1 cellular context compared by ENCODE assay signal in the genomic region with DNA sequence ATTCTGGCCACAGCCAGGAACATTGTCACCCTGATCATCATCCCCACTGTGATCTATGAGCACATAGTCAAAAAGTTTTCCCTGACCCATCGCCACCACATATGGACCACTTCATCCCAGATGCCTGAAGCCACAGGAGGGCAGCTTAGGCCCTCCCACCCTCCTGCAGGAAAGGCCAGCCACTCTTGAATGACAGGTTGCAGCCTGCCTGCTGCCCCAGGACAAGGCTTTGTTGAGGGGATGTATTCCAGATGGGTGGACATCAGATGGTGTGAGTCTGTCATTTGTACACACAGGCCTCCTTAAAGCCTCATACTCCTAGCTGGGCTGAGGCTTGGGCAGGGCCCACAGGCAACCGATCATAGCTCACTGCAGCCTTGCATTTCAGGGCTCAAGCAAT.
TF ChIP-seq lines count a peak whose summit lies in the region.

No MANE protein-coding gene starts in this region.

TF ChIP-seq in WTC11, 78 proteins besides CTCF, POLR2A, EP300 and RAD21 (continued from another document):
- TF ChIP-seq, protein P1, sequence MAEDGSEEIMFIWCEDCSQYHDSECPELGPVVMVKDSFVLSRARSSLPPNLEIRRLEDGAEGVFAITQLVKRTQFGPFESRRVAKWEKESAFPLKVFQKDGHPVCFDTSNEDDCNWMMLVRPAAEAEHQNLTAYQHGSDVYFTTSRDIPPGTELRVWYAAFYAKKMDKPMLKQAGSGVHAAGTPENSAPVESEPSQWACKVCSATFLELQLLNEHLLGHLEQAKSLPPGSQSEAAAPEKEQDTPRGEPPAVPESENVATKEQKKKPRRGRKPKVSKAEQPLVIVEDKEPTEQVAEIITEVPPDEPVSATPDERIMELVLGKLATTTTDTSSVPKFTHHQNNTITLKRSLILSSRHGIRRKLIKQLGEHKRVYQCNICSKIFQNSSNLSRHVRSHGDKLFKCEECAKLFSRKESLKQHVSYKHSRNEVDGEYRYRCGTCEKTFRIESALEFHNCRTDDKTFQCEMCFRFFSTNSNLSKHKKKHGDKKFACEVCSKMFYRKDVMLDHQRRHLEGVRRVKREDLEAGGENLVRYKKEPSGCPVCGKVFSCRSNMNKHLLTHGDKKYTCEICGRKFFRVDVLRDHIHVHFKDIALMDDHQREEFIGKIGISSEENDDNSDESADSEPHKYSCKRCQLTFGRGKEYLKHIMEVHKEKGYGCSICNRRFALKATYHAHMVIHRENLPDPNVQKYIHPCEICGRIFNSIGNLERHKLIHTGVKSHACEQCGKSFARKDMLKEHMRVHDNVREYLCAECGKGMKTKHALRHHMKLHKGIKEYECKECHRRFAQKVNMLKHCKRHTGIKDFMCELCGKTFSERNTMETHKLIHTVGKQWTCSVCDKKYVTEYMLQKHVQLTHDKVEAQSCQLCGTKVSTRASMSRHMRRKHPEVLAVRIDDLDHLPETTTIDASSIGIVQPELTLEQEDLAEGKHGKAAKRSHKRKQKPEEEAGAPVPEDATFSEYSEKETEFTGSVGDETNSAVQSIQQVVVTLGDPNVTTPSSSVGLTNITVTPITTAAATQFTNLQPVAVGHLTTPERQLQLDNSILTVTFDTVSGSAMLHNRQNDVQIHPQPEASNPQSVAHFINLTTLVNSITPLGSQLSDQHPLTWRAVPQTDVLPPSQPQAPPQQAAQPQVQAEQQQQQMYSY (CRISPR knock-in tag; IDR thresholded peaks at IDR 0.05): no peak
- TF ChIP-seq RELA (CRISPR knock-in tag; IDR thresholded peaks at IDR 0.05; ENCODE audit: borderline replicate concordance) (no peak), GRHL2 (CRISPR knock-in tag; IDR thresholded peaks at IDR 0.05; ENCODE audit: insufficient replicate concordance, severe bottlenecking) (no peak), ZNF219 (CRISPR knock-in tag; IDR thresholded peaks at IDR 0.05; ENCODE audit: borderline replicate concordance) (no peak), CREM (CRISPR knock-in tag; IDR thresholded peaks at IDR 0.05) (no peak), ESRRA (CRISPR knock-in tag; IDR thresholded peaks at IDR 0.05; ENCODE audit: borderline replicate concordance) (no peak), TP53 (CRISPR knock-in tag; IDR thresholded peaks at IDR 0.05) (no peak), KAT7 (CRISPR knock-in tag; IDR thresholded peaks at IDR 0.05; ENCODE audit: borderline replicate concordance) (no peak), GABPB1 (CRISPR knock-in tag; IDR thresholded peaks at IDR 0.05) (no peak), ZNF423 (CRISPR knock-in tag; IDR thresholded peaks at IDR 0.05) (no peak), SMAD3 (CRISPR knock-in tag; IDR thresholded peaks at IDR 0.05; ENCODE audit: borderline replicate concordance) (no peak), SMAD4 (CRISPR knock-in tag; IDR thresholded peaks at IDR 0.05) (no peak)
- TF ChIP-seq, protein P2, sequence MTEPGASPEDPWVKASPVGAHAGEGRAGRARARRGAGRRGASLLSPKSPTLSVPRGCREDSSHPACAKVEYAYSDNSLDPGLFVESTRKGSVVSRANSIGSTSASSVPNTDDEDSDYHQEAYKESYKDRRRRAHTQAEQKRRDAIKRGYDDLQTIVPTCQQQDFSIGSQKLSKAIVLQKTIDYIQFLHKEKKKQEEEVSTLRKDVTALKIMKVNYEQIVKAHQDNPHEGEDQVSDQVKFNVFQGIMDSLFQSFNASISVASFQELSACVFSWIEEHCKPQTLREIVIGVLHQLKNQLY (CRISPR knock-in tag; IDR thresholded peaks at IDR 0.05): no peak
- TF ChIP-seq, protein P3, sequence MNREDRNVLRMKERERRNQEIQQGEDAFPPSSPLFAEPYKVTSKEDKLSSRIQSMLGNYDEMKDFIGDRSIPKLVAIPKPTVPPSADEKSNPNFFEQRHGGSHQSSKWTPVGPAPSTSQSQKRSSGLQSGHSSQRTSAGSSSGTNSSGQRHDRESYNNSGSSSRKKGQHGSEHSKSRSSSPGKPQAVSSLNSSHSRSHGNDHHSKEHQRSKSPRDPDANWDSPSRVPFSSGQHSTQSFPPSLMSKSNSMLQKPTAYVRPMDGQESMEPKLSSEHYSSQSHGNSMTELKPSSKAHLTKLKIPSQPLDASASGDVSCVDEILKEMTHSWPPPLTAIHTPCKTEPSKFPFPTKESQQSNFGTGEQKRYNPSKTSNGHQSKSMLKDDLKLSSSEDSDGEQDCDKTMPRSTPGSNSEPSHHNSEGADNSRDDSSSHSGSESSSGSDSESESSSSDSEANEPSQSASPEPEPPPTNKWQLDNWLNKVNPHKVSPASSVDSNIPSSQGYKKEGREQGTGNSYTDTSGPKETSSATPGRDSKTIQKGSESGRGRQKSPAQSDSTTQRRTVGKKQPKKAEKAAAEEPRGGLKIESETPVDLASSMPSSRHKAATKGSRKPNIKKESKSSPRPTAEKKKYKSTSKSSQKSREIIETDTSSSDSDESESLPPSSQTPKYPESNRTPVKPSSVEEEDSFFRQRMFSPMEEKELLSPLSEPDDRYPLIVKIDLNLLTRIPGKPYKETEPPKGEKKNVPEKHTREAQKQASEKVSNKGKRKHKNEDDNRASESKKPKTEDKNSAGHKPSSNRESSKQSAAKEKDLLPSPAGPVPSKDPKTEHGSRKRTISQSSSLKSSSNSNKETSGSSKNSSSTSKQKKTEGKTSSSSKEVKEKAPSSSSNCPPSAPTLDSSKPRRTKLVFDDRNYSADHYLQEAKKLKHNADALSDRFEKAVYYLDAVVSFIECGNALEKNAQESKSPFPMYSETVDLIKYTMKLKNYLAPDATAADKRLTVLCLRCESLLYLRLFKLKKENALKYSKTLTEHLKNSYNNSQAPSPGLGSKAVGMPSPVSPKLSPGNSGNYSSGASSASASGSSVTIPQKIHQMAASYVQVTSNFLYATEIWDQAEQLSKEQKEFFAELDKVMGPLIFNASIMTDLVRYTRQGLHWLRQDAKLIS (CRISPR knock-in tag; IDR thresholded peaks at IDR 0.05; ENCODE audit: borderline replicate concordance): no peak
- TF ChIP-seq, protein P4, sequence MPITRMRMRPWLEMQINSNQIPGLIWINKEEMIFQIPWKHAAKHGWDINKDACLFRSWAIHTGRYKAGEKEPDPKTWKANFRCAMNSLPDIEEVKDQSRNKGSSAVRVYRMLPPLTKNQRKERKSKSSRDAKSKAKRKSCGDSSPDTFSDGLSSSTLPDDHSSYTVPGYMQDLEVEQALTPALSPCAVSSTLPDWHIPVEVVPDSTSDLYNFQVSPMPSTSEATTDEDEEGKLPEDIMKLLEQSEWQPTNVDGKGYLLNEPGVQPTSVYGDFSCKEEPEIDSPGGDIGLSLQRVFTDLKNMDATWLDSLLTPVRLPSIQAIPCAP (CRISPR knock-in tag; IDR thresholded peaks at IDR 0.05): no peak
- TF ChIP-seq, protein P5, sequence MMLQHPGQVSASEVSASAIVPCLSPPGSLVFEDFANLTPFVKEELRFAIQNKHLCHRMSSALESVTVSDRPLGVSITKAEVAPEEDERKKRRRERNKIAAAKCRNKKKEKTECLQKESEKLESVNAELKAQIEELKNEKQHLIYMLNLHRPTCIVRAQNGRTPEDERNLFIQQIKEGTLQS (CRISPR knock-in tag; conservative IDR thresholded peaks at IDR 0.05): no peak
- TF ChIP-seq, protein P6, sequence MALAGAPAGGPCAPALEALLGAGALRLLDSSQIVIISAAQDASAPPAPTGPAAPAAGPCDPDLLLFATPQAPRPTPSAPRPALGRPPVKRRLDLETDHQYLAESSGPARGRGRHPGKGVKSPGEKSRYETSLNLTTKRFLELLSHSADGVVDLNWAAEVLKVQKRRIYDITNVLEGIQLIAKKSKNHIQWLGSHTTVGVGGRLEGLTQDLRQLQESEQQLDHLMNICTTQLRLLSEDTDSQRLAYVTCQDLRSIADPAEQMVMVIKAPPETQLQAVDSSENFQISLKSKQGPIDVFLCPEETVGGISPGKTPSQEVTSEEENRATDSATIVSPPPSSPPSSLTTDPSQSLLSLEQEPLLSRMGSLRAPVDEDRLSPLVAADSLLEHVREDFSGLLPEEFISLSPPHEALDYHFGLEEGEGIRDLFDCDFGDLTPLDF (CRISPR knock-in tag; IDR thresholded peaks at IDR 0.05): no peak
- TF ChIP-seq, protein P7, sequence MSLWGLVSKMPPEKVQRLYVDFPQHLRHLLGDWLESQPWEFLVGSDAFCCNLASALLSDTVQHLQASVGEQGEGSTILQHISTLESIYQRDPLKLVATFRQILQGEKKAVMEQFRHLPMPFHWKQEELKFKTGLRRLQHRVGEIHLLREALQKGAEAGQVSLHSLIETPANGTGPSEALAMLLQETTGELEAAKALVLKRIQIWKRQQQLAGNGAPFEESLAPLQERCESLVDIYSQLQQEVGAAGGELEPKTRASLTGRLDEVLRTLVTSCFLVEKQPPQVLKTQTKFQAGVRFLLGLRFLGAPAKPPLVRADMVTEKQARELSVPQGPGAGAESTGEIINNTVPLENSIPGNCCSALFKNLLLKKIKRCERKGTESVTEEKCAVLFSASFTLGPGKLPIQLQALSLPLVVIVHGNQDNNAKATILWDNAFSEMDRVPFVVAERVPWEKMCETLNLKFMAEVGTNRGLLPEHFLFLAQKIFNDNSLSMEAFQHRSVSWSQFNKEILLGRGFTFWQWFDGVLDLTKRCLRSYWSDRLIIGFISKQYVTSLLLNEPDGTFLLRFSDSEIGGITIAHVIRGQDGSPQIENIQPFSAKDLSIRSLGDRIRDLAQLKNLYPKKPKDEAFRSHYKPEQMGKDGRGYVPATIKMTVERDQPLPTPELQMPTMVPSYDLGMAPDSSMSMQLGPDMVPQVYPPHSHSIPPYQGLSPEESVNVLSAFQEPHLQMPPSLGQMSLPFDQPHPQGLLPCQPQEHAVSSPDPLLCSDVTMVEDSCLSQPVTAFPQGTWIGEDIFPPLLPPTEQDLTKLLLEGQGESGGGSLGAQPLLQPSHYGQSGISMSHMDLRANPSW (CRISPR knock-in tag; conservative IDR thresholded peaks at IDR 0.05; ENCODE audit: low read depth): no peak
- TF ChIP-seq, protein P8, sequence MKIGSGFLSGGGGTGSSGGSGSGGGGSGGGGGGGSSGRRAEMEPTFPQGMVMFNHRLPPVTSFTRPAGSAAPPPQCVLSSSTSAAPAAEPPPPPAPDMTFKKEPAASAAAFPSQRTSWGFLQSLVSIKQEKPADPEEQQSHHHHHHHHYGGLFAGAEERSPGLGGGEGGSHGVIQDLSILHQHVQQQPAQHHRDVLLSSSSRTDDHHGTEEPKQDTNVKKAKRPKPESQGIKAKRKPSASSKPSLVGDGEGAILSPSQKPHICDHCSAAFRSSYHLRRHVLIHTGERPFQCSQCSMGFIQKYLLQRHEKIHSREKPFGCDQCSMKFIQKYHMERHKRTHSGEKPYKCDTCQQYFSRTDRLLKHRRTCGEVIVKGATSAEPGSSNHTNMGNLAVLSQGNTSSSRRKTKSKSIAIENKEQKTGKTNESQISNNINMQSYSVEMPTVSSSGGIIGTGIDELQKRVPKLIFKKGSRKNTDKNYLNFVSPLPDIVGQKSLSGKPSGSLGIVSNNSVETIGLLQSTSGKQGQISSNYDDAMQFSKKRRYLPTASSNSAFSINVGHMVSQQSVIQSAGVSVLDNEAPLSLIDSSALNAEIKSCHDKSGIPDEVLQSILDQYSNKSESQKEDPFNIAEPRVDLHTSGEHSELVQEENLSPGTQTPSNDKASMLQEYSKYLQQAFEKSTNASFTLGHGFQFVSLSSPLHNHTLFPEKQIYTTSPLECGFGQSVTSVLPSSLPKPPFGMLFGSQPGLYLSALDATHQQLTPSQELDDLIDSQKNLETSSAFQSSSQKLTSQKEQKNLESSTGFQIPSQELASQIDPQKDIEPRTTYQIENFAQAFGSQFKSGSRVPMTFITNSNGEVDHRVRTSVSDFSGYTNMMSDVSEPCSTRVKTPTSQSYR (CRISPR knock-in tag; IDR thresholded peaks at IDR 0.05): no peak
TF ChIP-seq in WTC11: peak in this region for 0.
